1 cellular context compared by ENCODE assay signal in the genomic region with DNA sequence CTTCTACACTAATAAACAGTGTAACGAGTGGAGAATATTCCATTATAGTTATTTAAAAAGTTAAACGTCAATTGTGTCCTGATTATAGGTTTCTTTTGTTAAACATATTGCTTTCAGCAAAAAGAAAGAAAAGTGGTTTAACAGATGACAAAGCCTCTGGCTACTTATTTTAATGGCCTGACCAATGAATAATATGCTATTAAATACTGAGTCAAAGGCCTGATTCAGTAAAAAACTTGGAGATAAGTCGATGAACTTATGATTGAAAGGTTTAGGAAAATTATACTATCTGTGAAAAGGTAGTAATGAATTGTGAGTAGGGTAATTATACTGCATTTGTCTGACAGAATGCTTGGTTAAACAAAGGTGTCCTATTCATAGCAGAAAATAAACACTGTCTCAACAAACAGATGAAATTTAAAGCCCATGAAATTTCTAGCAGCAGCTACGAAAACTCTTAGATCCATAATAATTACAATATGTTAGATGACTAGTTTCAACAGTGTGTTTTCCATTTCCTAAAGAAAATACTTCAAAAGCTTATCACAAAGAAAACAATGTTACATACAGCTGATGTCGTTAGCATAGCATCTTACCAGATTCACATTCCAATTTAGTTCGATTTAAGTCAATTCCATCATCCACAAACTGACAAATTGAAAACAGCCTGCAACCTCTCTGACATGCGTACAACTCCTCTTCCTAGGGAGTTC.
TF ChIP-seq lines count a peak whose summit lies in the region.

No MANE protein-coding gene starts in this region.

TF ChIP-seq in endothelial cell of umbilical vein, 7 proteins besides CTCF, POLR2A, EP300 and RAD21:
- TF ChIP-seq GATA2 (IDR thresholded peaks at IDR 0.05; ENCODE audit: insufficient read depth, insufficient read length, low read depth, low read length) (no peak), EZH2 (IDR thresholded peaks at IDR 0.05; ENCODE audit: borderline replicate concordance, low read depth, low read length, severe bottlenecking) (no peak), MAX (IDR thresholded peaks at IDR 0.05; ENCODE audit: insufficient read depth, insufficient read length) (no peak)
